33 cellular contexts compared by ENCODE assay signal in the genomic region with DNA sequence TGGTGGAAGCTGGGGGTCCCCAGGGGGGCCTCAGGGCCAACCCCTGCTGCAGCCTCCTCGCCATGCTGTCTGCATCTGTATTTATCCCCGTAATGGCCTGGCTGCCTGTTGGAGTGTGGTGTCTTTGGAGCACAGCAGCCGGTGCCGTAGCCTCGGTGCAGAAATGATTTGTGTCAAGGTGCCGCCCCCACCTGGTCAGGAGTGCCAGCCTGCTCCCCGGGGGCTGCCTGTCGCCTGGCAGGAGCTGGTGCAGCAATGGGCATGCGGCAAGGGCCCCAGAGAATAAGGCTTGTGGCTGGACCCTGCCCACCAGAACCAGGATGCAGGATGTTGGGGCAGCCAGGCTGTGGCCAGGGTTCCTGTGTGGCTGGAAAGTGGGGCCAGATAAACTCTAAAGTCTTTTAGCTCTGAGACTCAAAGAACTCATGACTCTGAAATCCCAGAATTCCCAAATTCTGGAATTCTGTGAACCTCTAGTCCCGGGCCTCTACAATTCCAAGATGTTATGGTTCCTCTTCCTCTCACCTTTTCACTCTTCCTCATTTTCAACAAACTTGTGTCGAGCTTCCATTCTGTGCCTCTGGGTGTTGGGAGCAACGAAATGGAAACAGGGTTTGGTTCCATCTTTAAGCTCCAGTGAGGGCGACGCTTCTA. TPM values are rescaled to one million over a fixed set of nuclear protein-coding genes. Genes with fewer than 3 reads are reported as not detected.
DNase-seq lines count a peak whose midpoint lies in the region; ATAC-seq, FAIRE-seq and TF ChIP-seq lines count a peak whose summit lies in the region.
"Had no signal": no experiment of that assay in that cellular context is flagged by ENCODE, and none has a peak within 500 bp of the region (broad histone marks: within the 10 kb centered on the region; RNA-seq: fewer than 3 reads in every experiment).

No MANE protein-coding gene starts in this region.

- no peaks in the 10 kb centered on the region for H3K9me3 ChIP-seq in HEK293 (ENCODE audit: control insufficient read depth, insufficient read depth, low read depth, low read length)
- H3K9me3 ChIP-seq in GM12878 (replicated peaks; ENCODE audit: control insufficient read depth, insufficient read depth, low read length) = no peaks in the 10 kb centered on the region
- no peaks in the 10 kb centered on the region for H3K9me3 ChIP-seq in neuronal stem cell (replicated peaks in 1 of 2; ENCODE audit: control insufficient read depth in 2 of 2, insufficient read depth in 1 of 2, low read depth in 1 of 2, low read length in 2 of 2)
- H3K9me3 ChIP-seq: adrenal gland, gastroesophageal sphincter, prostate gland, sigmoid colon, SJCRH30, vagina had no signal

- BruUV-seq in GM12878 (replicated peaks; lab: Mats Ljungman, UMichigan) = no TSS peak

- H3K27ac ChIP-seq in HEK293 (ENCODE audit: extremely low read depth, low read depth, low read length) (no peak overlapping the region), GM12878 (ENCODE audit: control insufficient read depth, insufficient read depth) (no peak overlapping the region), neuronal stem cell (replicated peaks; ENCODE audit: low read length) (no peak overlapping the region), mesendoderm (ENCODE audit: low read depth, low read length) (no peak overlapping the region)
- H3K27ac ChIP-seq: 22Rv1, adrenal gland, gastroesophageal sphincter, GM23248, hepatocyte, prostate gland, sigmoid colon, SJCRH30, vagina had no signal

- intact Hi-C loops in GM12878 (cut with micrococcal nuclease; ENCODE audit: unreplicated experiment) = no loop called here

- H4K8ac ChIP-seq in neuronal stem cell (ENCODE audit: low read depth, low read length) (no peak overlapping the region), mesendoderm (ENCODE audit: low read depth, low read length) (no peak overlapping the region)

- 19% methylated on average over 14 of the region's 14 CpGs for WGBS in GM12878 (ENCODE audit: insufficient coverage, insufficient replicate concordance, low lambda C conversion rate, missing lambda C conversion rate)
- no CpG with 5 or more reads among the region's 14 CpGs for WGBS in neuronal stem cell (ENCODE audit: extremely low coverage in 2 of 2, insufficient read length in 2 of 2, insufficient replicate concordance in 1 of 2), 2 donors
- no CpG with 5 or more reads among the region's 14 CpGs for WGBS in mesendoderm (ENCODE audit: extremely low coverage, insufficient coverage, low lambda C conversion rate)

- peak overlapping the region; percentile 14 for H2BK120ac ChIP-seq in neuronal stem cell (ENCODE audit: low read depth, low read length)
- no peak overlapping the region for H2BK120ac ChIP-seq in mesendoderm (ENCODE audit: low read depth, low read length)

- H3K14ac ChIP-seq in neuronal stem cell (ENCODE audit: low read length) = no peak overlapping the region

- H3K79me2 ChIP-seq in GM12878 (ENCODE audit: control insufficient read depth, insufficient read depth, low read length) (no peaks in the 10 kb centered on the region), mesendoderm (ENCODE audit: control insufficient read depth, insufficient read depth, low read length) (no peaks in the 10 kb centered on the region)
- H3K79me2 ChIP-seq: hepatocyte had no signal

- no peaks in the 10 kb centered on the region for H3K79me1 ChIP-seq in neuronal stem cell (ENCODE audit: low read depth, low read length)
- no peaks in the 10 kb centered on the region for H3K79me1 ChIP-seq in mesendoderm (ENCODE audit: low read length)

- H3K36me3 ChIP-seq in HEK293 (ENCODE audit: control insufficient read depth in 2 of 2, insufficient read depth in 1 of 2, low read length in 2 of 2) (no peaks in the 10 kb centered on the region), GM12878 (ENCODE audit: control insufficient read depth in 2 of 2, insufficient read depth in 2 of 2, low read length in 1 of 2) (no peaks in the 10 kb centered on the region), neuronal stem cell (replicated peaks in 1 of 2; ENCODE audit: control insufficient read depth in 2 of 2, insufficient read depth in 2 of 2, low read length in 2 of 2) (peaks cover 0 to 19% of the 10 kb centered on the region in 2 donors), mesendoderm (ENCODE audit: control insufficient read depth, insufficient read depth, low read length) (no peaks in the 10 kb centered on the region)
- H3K36me3 ChIP-seq: adrenal gland, gastroesophageal sphincter, prostate gland, sigmoid colon, SJCRH30, vagina had no signal

- no peaks in the 10 kb centered on the region; a peak in 2 of 4 replicates for H3K27me3 ChIP-seq in GM12878 (replicated peaks in 1 of 2; ENCODE audit: control insufficient read depth in 2 of 2, insufficient read depth in 2 of 2, low read length in 1 of 2)
- peaks cover 0 to 2% (median 0%) of the 10 kb centered on the region in 3 experiments for H3K27me3 ChIP-seq in neuronal stem cell (ENCODE audit: control insufficient read depth in 3 of 3, insufficient read depth in 3 of 3, low read depth in 1 of 3, low read length in 3 of 3)
- no peaks in the 10 kb centered on the region for H3K27me3 ChIP-seq in mesendoderm (ENCODE audit: insufficient read depth, low read length, poor library complexity)
- H3K27me3 ChIP-seq: adrenal gland, gastroesophageal sphincter, hepatocyte, sigmoid colon, SJCRH30, vagina had no signal

- no peak for FAIRE-seq in GM12878 (lab: Jason Lieb, UNC)
- FAIRE-seq: G401.6, GM18507, RCC 7860 had no signal

- RAD21 ChIA-PET in GM12878 (lab: Charles Lee; ENCODE audit: unreplicated experiment) = interaction anchor here (0.5 kb wide), 1 partner anchor 82 kb away, joined by 3 read pairs; no protein-coding TSS in a partner anchor

- no peak overlapping the region for H3K9ac ChIP-seq in GM12878 (ENCODE audit: control insufficient read depth, insufficient read depth, low read length)
- H3K9ac ChIP-seq in neuronal stem cell (ENCODE audit: low read depth, low read length, poor library complexity) = peak overlapping the region; percentile 27
- H3K9ac ChIP-seq in mesendoderm (ENCODE audit: low read length) = no peak overlapping the region
- H3K9ac ChIP-seq: GM23248 had no signal

- peak overlapping the region; percentile 27 for H2BK12ac ChIP-seq in neuronal stem cell (ENCODE audit: low read length)

- no peak overlapping the region for H3K56ac ChIP-seq in mesendoderm (ENCODE audit: low read length)

- TF ChIP-seq CTCF in HEK293 (tag by site-specific recombination; IDR thresholded peaks at IDR 0.05) (no peak), GM12878 (IDR thresholded peaks at IDR 0.05 in 2 of 3, conservative IDR thresholded peaks at IDR 0.05 in 1 of 3; ENCODE audit: control insufficient read depth in 2 of 3, extremely low read depth in 1 of 3, insufficient read depth in 1 of 3, low read depth in 3 of 3, low read length in 3 of 3) (no peak)

- TF ChIP-seq EP300 in GM12878 (IDR thresholded peaks at IDR 0.05; ENCODE audit: borderline replicate concordance in 1 of 2, control insufficient read depth in 1 of 2, low read depth in 2 of 2, low read length in 2 of 2) = no peak

- CTCF ChIA-PET in HEK293 (lab: Yijun Ruan, JAX) = interaction anchor here (0.7 to 2.5 kb wide), 2 partner anchors 12 to 14 kb away, joined by 3 to 18 read pairs; no protein-coding TSS in a partner anchor
- CTCF ChIA-PET in GM12878 (lab: Yijun Ruan, JAX) = interaction anchor here (0.6 to 3.1 kb wide), 4 partner anchors 12 to 70 kb away, joined by 3 to 15 read pairs (median 4); no protein-coding TSS in a partner anchor

- ATAC-seq in GM12878 (no peak), GM19324 (IDR thresholded peaks at IDR 0.05; ENCODE audit: low FRiP score, unreplicated experiment) (no peak), HG02973 (IDR thresholded peaks at IDR 0.05; ENCODE audit: unreplicated experiment) (no peak)
- ATAC-seq: CD8-positive, alpha-beta T cell; gastroesophageal sphincter; left lobe of liver; stimulated activated memory B cell treated with anti-CD40 and anti-IgM and Interleukin-4, amounts not matched to agents 10 μg/mL and 1 μg/mL and 100 μg/mL, for 72 hours had no signal

- no peak for TF ChIP-seq POLR2A in GM12878 (IDR thresholded peaks at IDR 0.05; ENCODE audit: low read depth, low read length)

- DNase-seq in DMS 273 (lab: John Stamatoyannopoulos, UW; ENCODE audit: unreplicated experiment) (peak; percentile 23), DMS 273 treated with DMSO at 0.1 percent for 48 hours (lab: John Stamatoyannopoulos, UW) (no peak), GM12878 (ENCODE audit: low read depth, low spot score) (no peak), neuronal stem cell (ENCODE audit: low spot score) (no peak), mesendoderm (no peak)
- DNase-seq: activated B cell treated with CpG ODN at 0.5 μM for 24 hours; activated CD4-positive, alpha-beta T cell treated with anti-CD3 and anti-CD28 coated beads, Interleukin-2, amount 50 U/mL, for 48 hours; activated CD8-positive, alpha-beta memory T cell treated with anti-CD3 and anti-CD28 coated beads, Interleukin-2, amount 50 U/mL, for 4 hours; activated naive CD4-positive, alpha-beta T cell treated with anti-CD3 and anti-CD28 coated beads for 36 hours; adrenal gland; CD8-positive, alpha-beta T cell; cerebellar nuclear complex; DMS153; GM23248; KG1; MV-4-11; NCI-H524 treated with DMSO at 0.1 percent for 48 hours; sigmoid colon; SJCRH30; stimulated activated CD4-positive, alpha-beta T cell treated with anti-CD3 and anti-CD28 coated beads, Interleukin-4, amount 100 ng/mL, for 4 hours had no signal

- H3K4me3 ChIP-seq in HEK293 (ENCODE audit: low read depth, low read length) (no peak overlapping the region), GM12878 (no peak overlapping the region), neuronal stem cell (ENCODE audit: low read length in 2 of 2) (no peak overlapping the region), mesendoderm (ENCODE audit: low read length) (no peak overlapping the region)
- H3K4me3 ChIP-seq: adrenal gland, gastroesophageal sphincter, GM23248, hepatocyte, prostate gland, sigmoid colon, SJCRH30, vagina had no signal

- H3K4me1 ChIP-seq in HEK293 (ENCODE audit: control insufficient read depth, insufficient read depth, low read length) (no peaks in the 10 kb centered on the region), GM12878 (ENCODE audit: control insufficient read depth, insufficient read depth, low read length) (no peaks in the 10 kb centered on the region; the same call in 1 of the 2 replicates), neuronal stem cell (ENCODE audit: control insufficient read depth in 2 of 2, insufficient read depth in 1 of 2, low read depth in 1 of 2, low read length in 2 of 2) (peaks cover 6 to 14% of the 10 kb centered on the region in 2 donors), mesendoderm (ENCODE audit: control insufficient read depth, low read depth, low read length) (no peaks in the 10 kb centered on the region)

- SMC1A ChIA-PET in GM12878 (lab: Charles Lee; ENCODE audit: uncharacterized antibody, unreplicated experiment) = interaction anchor here (0.9 to 1.0 kb wide), 2 partner anchors 11 to 13 kb away, joined by 3 read pairs; no protein-coding TSS in a partner anchor

- H2BK15ac ChIP-seq in neuronal stem cell (ENCODE audit: low read length) (no peak overlapping the region), mesendoderm (replicated peaks; ENCODE audit: low read depth) (no peak overlapping the region)

- H4K20me1 ChIP-seq in GM12878 (ENCODE audit: control insufficient read depth, insufficient read depth) = no peaks in the 10 kb centered on the region

- H2AK5ac ChIP-seq in neuronal stem cell (ENCODE audit: low read depth, low read length) = peak overlapping the region; percentile 67
- H2AK5ac ChIP-seq in mesendoderm (ENCODE audit: low read length) = no peak overlapping the region

- POLR2A ChIA-PET in HEK293 (lab: Yijun Ruan, JAX) = no interaction called here
- POLR2A ChIA-PET in GM12878 (lab: Charles Lee) = interaction anchor here (1.2 kb wide), 1 partner anchor 84 kb away, joined by 3 read pairs; no protein-coding TSS in a partner anchor

- H3K18ac ChIP-seq in neuronal stem cell (ENCODE audit: low read length) (peak overlapping the region; percentile 48), mesendoderm (ENCODE audit: low read length) (no peak overlapping the region)

- no peak overlapping the region for H4K5ac ChIP-seq in mesendoderm (ENCODE audit: low read length)

- H3K4me2 ChIP-seq in GM12878 (ENCODE audit: control insufficient read depth, insufficient read depth) (no peak overlapping the region), neuronal stem cell (ENCODE audit: insufficient read depth, low read length, poor library complexity, severe bottlenecking) (no peak overlapping the region), mesendoderm (ENCODE audit: low read length) (no peak overlapping the region)
- H3K4me2 ChIP-seq: hepatocyte had no signal

- in situ Hi-C loops in GM12878 (cut with MboI) = no loop called here

- H3K23ac ChIP-seq in neuronal stem cell (ENCODE audit: low read depth, low read length, poor library complexity) (no peak overlapping the region), mesendoderm (ENCODE audit: low read length) (no peak overlapping the region)

- peak overlapping the region; percentile 39 for H3K4ac ChIP-seq in neuronal stem cell (ENCODE audit: low read length)
- no peak overlapping the region for H3K4ac ChIP-seq in mesendoderm (ENCODE audit: low read depth, low read length)

- H2BK5ac ChIP-seq in neuronal stem cell (ENCODE audit: low read length) (no peak overlapping the region), mesendoderm (ENCODE audit: low read length) (no peak overlapping the region)

- H4K91ac ChIP-seq in neuronal stem cell (ENCODE audit: low read depth, low read length, poor library complexity) = no peak overlapping the region

- H2AFZ ChIP-seq in GM12878 (ENCODE audit: control insufficient read depth, low read depth, low read length) (no peak overlapping the region), neuronal stem cell (ENCODE audit: low read length) (no peak overlapping the region)
- H2AFZ ChIP-seq: GM23248, hepatocyte had no signal

- TF ChIP-seq RAD21 in GM12878 (IDR thresholded peaks at IDR 0.05; ENCODE audit: insufficient read depth, low read depth, low read length) = no peak

RNA-seq across cellular contexts. Expression of a gene that starts 5.9 kb away (rescaled TPM):
- 7.8 and 9.0 TPM in 2 replicates for total RNA-seq in GM12878 (2013; cell fraction: nucleolus; rRNA removed)
- total RNA-seq in GM12878 (2014; rRNA removed) (13.6 and 14.5 TPM in 2 replicates), GM12878 (2014; rRNA removed; fragmentation: Illumina TruSeq; extraction: Trizol) (9.8 and 10.5 TPM in 2 replicates), GM12878 (2021) (13.7 and 14.5 TPM in 2 replicates)
- 5.7 TPM for polyA plus RNA-seq in GM12878 (2011; ENCODE audit: low read depth)
- polyA plus RNA-seq in GM12878 (2011; rRNA removed) (3.4 and 7.7 TPM in 2 replicates), GM12878 (2014; fragmentation: Illumina TruSeq; extraction: Trizol) (16.9 and 18.5 TPM in 2 replicates), GM12878 (2014; fragmentation: Nextera tagmentation; extraction: Ambion mirVana) (1 to 10 TPM; 4.8 to 5.6 TPM), GM12878 (2014; rRNA removed) (22.1 and 23.5 TPM in 2 replicates), GM12878 (2016; fragmentation: Nextera tagmentation; extraction: Ambion mirVana) (10 to 100 TPM in 1 of 2 experiments, 1 to 10 TPM in 1; 3.1 to 10.0 TPM)
- 8.4 and 10.6 TPM in 2 replicates for polyA plus RNA-seq in GM12878 (2011; cell fraction: cytosol; rRNA removed)
- 4.7 and 6.0 TPM in 2 replicates for polyA plus RNA-seq in GM12878 (2011; cell fraction: nucleus; rRNA removed)
- polyA plus RNA-seq in GM12878 (2012) = 7.1 and 12.0 TPM in 2 replicates
- 5.6 and 8.1 TPM in 2 replicates for polyA minus RNA-seq in GM12878 (2011; rRNA and poly(A)+ RNA removed)
- 2.5 and 2.8 TPM in 2 replicates for polyA minus RNA-seq in GM12878 (2011; cell fraction: cytosol; rRNA and poly(A)+ RNA removed)
- polyA minus RNA-seq in GM12878 (2011; cell fraction: nucleus; rRNA and poly(A)+ RNA removed) = 2.1 and 5.5 TPM in 2 replicates
- polyA plus RNA-seq in neuronal stem cell (2013, experiment 1 of 2) = 60.5 TPM
- polyA plus RNA-seq in neuronal stem cell (2013, experiment 2 of 2) = 61.7 TPM
- 8.8 TPM for polyA plus RNA-seq in mesendoderm (2013, experiment 1 of 2)
- polyA plus RNA-seq in mesendoderm (2013, experiment 2 of 2) = 9.5 TPM
